In the genomic region with DNA sequence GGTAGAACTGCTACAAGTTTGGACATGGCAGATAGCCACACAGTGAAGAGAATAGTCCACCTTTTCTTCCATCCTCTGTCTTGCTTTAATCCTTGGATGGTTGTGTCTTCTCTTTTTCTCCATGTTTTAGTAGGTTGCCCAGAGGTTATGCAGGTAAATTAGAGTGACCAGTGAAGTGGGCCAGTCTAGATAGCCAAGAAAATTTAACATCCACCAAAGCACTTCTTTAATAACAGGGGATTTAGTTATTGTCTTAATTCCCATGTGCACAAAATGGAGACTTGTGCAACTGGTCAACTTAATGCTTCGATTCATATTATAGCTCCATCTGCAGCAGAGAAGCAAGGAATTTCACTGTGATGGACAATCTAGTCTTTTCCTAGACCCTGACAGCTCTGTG, we compare ENCODE assay signal across 27 cellular contexts.
"Had no signal": no experiment of that assay in that cellular context is flagged by ENCODE, and none has a peak within 500 bp of the region (broad histone marks: within the 10 kb centered on the region; RNA-seq: fewer than 3 reads in every experiment).

No MANE protein-coding gene starts in this region.

- H3K4me3 ChIP-seq: esophagus squamous epithelium, gastrocnemius medialis, left ventricle myocardium inferior, lung, pancreas, prostate gland, skin epidermis, testis, transverse colon had no signal

- DNase-seq: activated B cell treated with CpG ODN at 0.5 μM for 24 hours; activated CD4-positive, alpha-beta T cell treated with anti-CD3 and anti-CD28 coated beads, Interleukin-2, amount 50 U/mL, for 1 hour; activated CD8-positive, alpha-beta T cell treated with anti-CD3 and anti-CD28 coated beads for 36 hours; activated naive CD4-positive, alpha-beta T cell; activated T-cell treated with anti-CD3 and anti-CD28 coated beads, Interleukin-2, amount 50 U/mL, for 4 hours; anterior cingulate cortex; effector CD8-positive, alpha-beta T cell; esophagus squamous epithelium; gastrocnemius medialis; glutamatergic neuron; islet precursor cell; left ventricle myocardium inferior; pancreas; retina; stimulated activated CD4-positive, alpha-beta T cell treated with anti-CD3 and anti-CD28 coated beads, Interleukin-12 subunit alpha, Interleukin-12 subunit beta, amount 100 ng/mL, for 4 hours; stimulated activated CD4-positive, alpha-beta T cell treated with anti-CD3 and anti-CD28 coated beads, Interleukin-4, amount 100 ng/mL, for 1 hour; stimulated activated naive CD8-positive, alpha-beta T cell treated with anti-CD3 and anti-CD28 coated beads, Interleukin-15, Interleukin-2, amounts not matched to agents 100 U/mL and 50 U/mL, for 24 hours; testis; transverse colon had no signal

- H3K4me3 Mint-ChIP-seq: activated B cell treated with CpG ODN at 0.5 μM for 24 hours; activated CD8-positive, alpha-beta T cell treated with anti-CD3 and anti-CD28 coated beads for 36 hours; activated T-cell treated with anti-CD3 and anti-CD28 coated beads, Interleukin-2, amount 50 U/mL, for 4 hours; central memory CD8-positive, alpha-beta T cell had no signal

- H3K27me3 ChIP-seq: esophagus squamous epithelium, pancreas, testis, transverse colon had no signal

- H3K4me1 Mint-ChIP-seq: activated B cell treated with CpG ODN at 0.5 μM for 24 hours; activated T-helper 17 cell treated with anti-CD3 and anti-CD28 coated beads, Interleukin-2, amount 50 U/mL, for 72 hours had no signal

- ATAC-seq: activated CD8-positive, alpha-beta T cell treated with anti-CD3 and anti-CD28 coated beads for 36 hours; activated T-cell treated with anti-CD3 and anti-CD28 coated beads, Interleukin-2, amount 50 U/mL, for 4 hours; gastrocnemius medialis; pancreas; sciatic nerve; stimulated activated naive CD8-positive, alpha-beta T cell treated with anti-CD3 and anti-CD28 coated beads, Interleukin-15, Interleukin-2, amounts not matched to agents 100 U/mL and 50 U/mL, for 24 hours had no signal

- H3K4me1 ChIP-seq: esophagus squamous epithelium, gastrocnemius medialis, left ventricle myocardium inferior, pancreas, prostate gland, transverse colon had no signal

- H3K36me3 ChIP-seq: esophagus squamous epithelium, gastrocnemius medialis, left ventricle myocardium inferior, pancreas, prostate gland, transverse colon had no signal

- H3K9me3 Mint-ChIP-seq: activated B cell treated with CpG ODN at 0.5 μM for 24 hours; activated CD8-positive, alpha-beta T cell treated with anti-CD3 and anti-CD28 coated beads for 36 hours; activated naive CD4-positive, alpha-beta T cell treated with anti-CD3 and anti-CD28 coated beads, Interleukin-2, amount 50 U/mL, for 72 hours; activated T-cell treated with anti-CD3 and anti-CD28 coated beads, Interleukin-2, amount 50 U/mL, for 4 hours; activated T-helper 17 cell treated with anti-CD3 and anti-CD28 coated beads, Interleukin-2, amount 50 U/mL, for 72 hours; central memory CD8-positive, alpha-beta T cell had no signal

- H3K9me3 ChIP-seq: esophagus squamous epithelium, gastrocnemius medialis, left ventricle myocardium inferior, pancreas, prostate gland, testis, transverse colon had no signal

- H3K27ac Mint-ChIP-seq: activated B cell treated with CpG ODN at 0.5 μM for 24 hours; activated CD8-positive, alpha-beta T cell treated with anti-CD3 and anti-CD28 coated beads for 36 hours; activated naive CD4-positive, alpha-beta T cell treated with anti-CD3 and anti-CD28 coated beads, Interleukin-2, amount 50 U/mL, for 72 hours; activated T-helper 17 cell treated with anti-CD3 and anti-CD28 coated beads, Interleukin-2, amount 50 U/mL, for 72 hours had no signal

- H3K27ac ChIP-seq: epithelial cell of prostate, esophagus squamous epithelium, gastrocnemius medialis, left ventricle myocardium inferior, pancreas, prostate gland, testis, transverse colon had no signal

- H3K36me3 Mint-ChIP-seq: activated naive CD4-positive, alpha-beta T cell treated with anti-CD3 and anti-CD28 coated beads, Interleukin-2, amount 50 U/mL, for 72 hours had no signal
